1 cellular context compared by ENCODE assay signal in the genomic region with DNA sequence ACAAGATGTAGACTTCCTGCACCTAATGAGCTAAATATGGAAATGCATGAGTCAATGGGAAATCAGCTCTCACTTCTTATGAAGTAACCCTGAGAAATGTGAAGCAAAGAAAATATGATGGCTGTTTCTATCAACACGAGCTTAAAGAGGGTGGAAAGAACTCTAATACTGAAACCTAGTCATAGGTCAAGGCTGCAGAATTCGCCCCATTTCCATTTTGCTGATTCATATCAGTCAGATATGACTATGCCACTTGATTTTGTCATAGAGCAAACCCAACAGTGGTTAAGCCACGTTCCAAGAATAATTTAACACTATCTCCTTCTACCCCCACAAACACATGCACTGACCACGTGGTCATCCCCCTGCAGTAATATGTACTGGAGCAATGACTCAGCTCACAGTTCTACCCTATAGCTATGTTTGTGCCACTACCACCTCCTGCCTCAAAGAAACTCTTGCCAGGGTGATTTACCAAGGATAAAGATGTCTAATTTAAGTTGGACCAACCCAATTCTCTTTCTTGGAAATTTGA.
TF ChIP-seq lines count a peak whose summit lies in the region.

No MANE protein-coding gene starts in this region.

TF ChIP-seq in SK-N-SH, 30 proteins besides CTCF, POLR2A, EP300 and RAD21 (continued from another document):
- TF ChIP-seq, protein P1, sequence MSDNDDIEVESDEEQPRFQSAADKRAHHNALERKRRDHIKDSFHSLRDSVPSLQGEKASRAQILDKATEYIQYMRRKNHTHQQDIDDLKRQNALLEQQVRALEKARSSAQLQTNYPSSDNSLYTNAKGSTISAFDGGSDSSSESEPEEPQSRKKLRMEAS (IDR thresholded peaks at IDR 0.05; ENCODE audit: low read depth): peak; percentile 95
- no peak for TF ChIP-seq MXI1 (IDR thresholded peaks at IDR 0.05; ENCODE audit: low read depth, low read length)
- TF ChIP-seq NRF1 (IDR thresholded peaks at IDR 0.05; ENCODE audit: low read depth, low read length): no peak
- TF ChIP-seq TCF12 (IDR thresholded peaks at IDR 0.05): peak; percentile 88
- TF ChIP-seq RCOR1 (IDR thresholded peaks at IDR 0.05; ENCODE audit: low read length): no peak
- peak; percentile 79; the same call in 1 of the 2 replicates for TF ChIP-seq MEF2A (IDR thresholded peaks at IDR 0.05; ENCODE audit: borderline replicate concordance, low read depth)
- no peak for TF ChIP-seq EZH2phosphoT487 (IDR thresholded peaks at IDR 0.05; ENCODE audit: borderline replicate concordance, low read depth)
- TF ChIP-seq FOXJ3 (CRISPR knock-in tag; IDR thresholded peaks at IDR 0.05): no peak
- TF ChIP-seq, protein P2, sequence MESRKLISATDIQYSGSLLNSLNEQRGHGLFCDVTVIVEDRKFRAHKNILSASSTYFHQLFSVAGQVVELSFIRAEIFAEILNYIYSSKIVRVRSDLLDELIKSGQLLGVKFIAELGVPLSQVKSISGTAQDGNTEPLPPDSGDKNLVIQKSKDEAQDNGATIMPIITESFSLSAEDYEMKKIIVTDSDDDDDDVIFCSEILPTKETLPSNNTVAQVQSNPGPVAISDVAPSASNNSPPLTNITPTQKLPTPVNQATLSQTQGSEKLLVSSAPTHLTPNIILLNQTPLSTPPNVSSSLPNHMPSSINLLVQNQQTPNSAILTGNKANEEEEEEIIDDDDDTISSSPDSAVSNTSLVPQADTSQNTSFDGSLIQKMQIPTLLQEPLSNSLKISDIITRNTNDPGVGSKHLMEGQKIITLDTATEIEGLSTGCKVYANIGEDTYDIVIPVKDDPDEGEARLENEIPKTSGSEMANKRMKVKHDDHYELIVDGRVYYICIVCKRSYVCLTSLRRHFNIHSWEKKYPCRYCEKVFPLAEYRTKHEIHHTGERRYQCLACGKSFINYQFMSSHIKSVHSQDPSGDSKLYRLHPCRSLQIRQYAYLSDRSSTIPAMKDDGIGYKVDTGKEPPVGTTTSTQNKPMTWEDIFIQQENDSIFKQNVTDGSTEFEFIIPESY (IDR thresholded peaks at IDR 0.05; ENCODE audit: borderline replicate concordance, low read depth): peak; percentile 45; the same call in 1 of the 2 replicates
- TF ChIP-seq, protein P3, sequence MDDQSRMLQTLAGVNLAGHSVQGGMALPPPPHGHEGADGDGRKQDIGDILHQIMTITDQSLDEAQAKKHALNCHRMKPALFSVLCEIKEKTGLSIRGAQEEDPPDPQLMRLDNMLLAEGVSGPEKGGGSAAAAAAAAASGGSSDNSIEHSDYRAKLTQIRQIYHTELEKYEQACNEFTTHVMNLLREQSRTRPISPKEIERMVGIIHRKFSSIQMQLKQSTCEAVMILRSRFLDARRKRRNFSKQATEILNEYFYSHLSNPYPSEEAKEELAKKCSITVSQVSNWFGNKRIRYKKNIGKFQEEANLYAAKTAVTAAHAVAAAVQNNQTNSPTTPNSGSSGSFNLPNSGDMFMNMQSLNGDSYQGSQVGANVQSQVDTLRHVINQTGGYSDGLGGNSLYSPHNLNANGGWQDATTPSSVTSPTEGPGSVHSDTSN (IDR thresholded peaks at IDR 0.05): peak; percentile 83
- no peak for TF ChIP-seq GABPA (IDR thresholded peaks at IDR 0.05; ENCODE audit: low read depth)
- peak; percentile 71; the same call in 1 of the 2 replicates for TF ChIP-seq RXRA (IDR thresholded peaks at IDR 0.05; ENCODE audit: borderline replicate concordance, low read depth)
- TF ChIP-seq SIN3A (IDR thresholded peaks at IDR 0.05; ENCODE audit: borderline replicate concordance, low read depth, low read length): no peak
- 0 out of 2 replicates have a peak, but pooled peaks have one; percentile 14 for TF ChIP-seq YY1 (IDR thresholded peaks at IDR 0.05; ENCODE audit: low read depth)
